25 cellular contexts compared by ENCODE assay signal in genomic region chr11:76600124-76600655, GRCh38.
"Had no signal": no experiment of that assay in that cellular context is flagged by ENCODE, and none has a peak within 500 bp of the region (broad histone marks: within the 10 kb centered on the region; RNA-seq: fewer than 3 reads in every experiment).

No MANE protein-coding gene starts in this region.

- H3K27ac ChIP-seq: body of pancreas, gastroesophageal sphincter, parathyroid adenoma, psoas muscle, SK-N-MC, suprapubic skin, tibial nerve, VCaP had no signal

- H3K27ac Mint-ChIP-seq: activated CD4-positive, alpha-beta memory T cell treated with anti-CD3 and anti-CD28 coated beads for 36 hours; activated CD4-positive, alpha-beta T cell treated with anti-CD3 and anti-CD28 coated beads, Interleukin-2, amount 10 ng/mL, durations not matched to agents 24 days and 14 days; activated naive CD4-positive, alpha-beta T cell treated with anti-CD3 and anti-CD28 coated beads for 36 hours; activated naive CD8-positive, alpha-beta T cell treated with anti-CD3 and anti-CD28 coated beads for 36 hours; activated T-cell treated with anti-CD3 and anti-CD28 coated beads, Interleukin-2, amount 50 U/mL, for 72 hours; nephron progenitor cell had no signal

- H3K27me3 Mint-ChIP-seq: activated CD4-positive, alpha-beta memory T cell treated with anti-CD3 and anti-CD28 coated beads for 36 hours had no signal

- H3K9me3 Mint-ChIP-seq: activated naive CD4-positive, alpha-beta T cell treated with anti-CD3 and anti-CD28 coated beads for 36 hours; activated naive CD8-positive, alpha-beta T cell treated with anti-CD3 and anti-CD28 coated beads for 36 hours; activated T-cell treated with anti-CD3 and anti-CD28 coated beads, Interleukin-2, amount 50 U/mL, for 72 hours; effector memory CD8-positive, alpha-beta T cell; mesothelial cell of epicardium; naive B cell; nephron progenitor cell had no signal

- H3K36me3 Mint-ChIP-seq: activated CD4-positive, alpha-beta memory T cell treated with anti-CD3 and anti-CD28 coated beads for 36 hours; activated naive CD8-positive, alpha-beta T cell treated with anti-CD3 and anti-CD28 coated beads for 36 hours; mesothelial cell of epicardium; naive B cell had no signal

- H3K4me3 Mint-ChIP-seq: activated CD4-positive, alpha-beta memory T cell treated with anti-CD3 and anti-CD28 coated beads for 36 hours; activated CD4-positive, alpha-beta T cell treated with anti-CD3 and anti-CD28 coated beads, Interleukin-2, amount 10 ng/mL, durations not matched to agents 24 days and 14 days; activated naive CD4-positive, alpha-beta T cell treated with anti-CD3 and anti-CD28 coated beads for 36 hours; activated naive CD8-positive, alpha-beta T cell treated with anti-CD3 and anti-CD28 coated beads for 36 hours; activated T-cell treated with anti-CD3 and anti-CD28 coated beads, Interleukin-2, amount 50 U/mL, for 72 hours; effector memory CD8-positive, alpha-beta T cell; mesothelial cell of epicardium; naive B cell; nephron progenitor cell had no signal

- DNase-seq: activated CD4-positive, alpha-beta memory T cell treated with anti-CD3 and anti-CD28 coated beads for 36 hours; activated CD4-positive, alpha-beta T cell treated with anti-CD3 and anti-CD28 coated beads, Interleukin-2, amount 10 ng/mL, durations not matched to agents 24 days and 14 days; activated effector memory CD4-positive, alpha-beta T cell treated with anti-CD3 and anti-CD28 coated beads, Interleukin-2, amount 50 U/mL, for 16 hours; activated naive CD4-positive, alpha-beta T cell treated with anti-CD3 and anti-CD28 coated beads for 36 hours; activated naive CD8-positive, alpha-beta T cell treated with anti-CD3 and anti-CD28 coated beads for 36 hours; activated T-cell treated with anti-CD3 and anti-CD28 coated beads for 4 hours; activated T-cell treated with anti-CD3 and anti-CD28 coated beads, Interleukin-2, amount 50 U/mL, for 72 hours; body of pancreas; cortex of kidney; effector memory CD8-positive, alpha-beta T cell; erythroblast; left ventricle myocardium superior; naive B cell; nephron progenitor cell; psoas muscle; stimulated activated CD4-positive, alpha-beta T cell treated with anti-CD3 and anti-CD28 coated beads, Interleukin-15, amount 100 ng/mL, for 24 hours; stimulated activated CD4-positive, alpha-beta T cell treated with anti-CD3 and anti-CD28 coated beads, Interleukin-2, amount 100 ng/mL, for 24 hours; stimulated activated naive CD4-positive, alpha-beta T cell had no signal

- ATAC-seq: activated T-cell treated with anti-CD3 and anti-CD28 coated beads, Interleukin-2, amount 50 U/mL, for 72 hours; body of pancreas; effector memory CD8-positive, alpha-beta T cell; gastroesophageal sphincter; left ventricle myocardium superior; psoas muscle had no signal
